8 cellular contexts compared by ENCODE assay signal in the genomic region with DNA sequence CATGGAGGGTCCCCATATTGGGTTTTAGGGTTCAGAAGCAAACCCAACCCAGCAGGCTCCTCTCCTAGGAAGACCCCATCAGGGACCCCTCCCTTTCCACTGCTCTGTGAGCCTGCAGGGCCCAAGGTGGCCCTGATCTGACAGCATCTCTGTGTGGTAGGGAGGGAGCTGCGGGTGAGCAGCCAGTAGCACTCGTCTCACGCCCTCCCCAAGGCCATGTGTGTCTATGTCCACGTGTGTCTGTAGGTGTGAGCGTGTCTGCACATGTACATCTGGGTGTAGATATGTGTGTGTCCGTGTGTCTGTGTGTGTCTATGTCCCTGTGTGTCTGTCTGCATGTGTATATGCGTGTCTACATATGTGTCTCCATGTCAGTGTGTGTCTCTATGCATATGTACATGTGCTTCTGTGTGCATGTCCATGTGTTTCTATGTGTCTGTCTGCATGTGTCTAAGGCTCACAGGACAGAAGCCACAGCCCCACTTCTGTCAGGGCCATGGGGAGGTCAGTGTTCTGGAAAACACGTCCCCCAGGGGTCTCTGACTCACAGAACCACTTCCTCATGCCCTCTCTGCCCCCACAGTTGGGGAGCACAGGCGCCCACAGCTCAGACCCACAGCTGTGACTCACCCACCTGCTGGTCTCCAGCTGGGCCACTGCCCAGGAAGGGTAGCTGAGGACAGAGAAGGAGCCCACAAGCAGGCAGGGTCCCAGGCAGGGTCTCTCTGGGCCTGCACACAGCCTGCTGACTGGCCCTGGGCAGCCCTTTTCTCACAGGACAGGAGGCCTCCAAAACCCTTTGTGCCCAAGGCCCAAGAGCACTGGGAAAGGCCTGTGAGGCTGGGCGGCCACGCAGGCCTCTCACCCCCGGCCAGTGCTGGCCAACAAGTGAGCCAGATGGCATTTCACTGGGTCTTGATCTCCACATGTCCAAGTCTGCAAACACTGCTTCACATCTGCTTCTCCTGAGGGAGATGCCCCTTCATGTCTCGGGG.
DNase-seq lines count a peak whose midpoint lies in the region; ATAC-seq and TF ChIP-seq lines count a peak whose summit lies in the region.

No MANE protein-coding gene starts in this region.

- TF ChIP-seq CTCF in choroid plexus epithelial cell (conservative IDR thresholded peaks at IDR 0.05; ENCODE audit: low read depth, low read length) (no peak), mesothelial cell of epicardium (IDR thresholded peaks at IDR 0.05; ENCODE audit: unreplicated experiment) (no peak), testis (IDR thresholded peaks at IDR 0.05) (no peak)

- H3K4me3 ChIP-seq in choroid plexus epithelial cell (ENCODE audit: low read depth, low read length) = no peak overlapping the region
- H3K4me3 ChIP-seq in testis = no peak overlapping the region

- intact Hi-C loops in testis (cut with DNase I; ENCODE audit: low total_unique reads) = no loop called here

- no peak for TF ChIP-seq POLR2A in testis (IDR thresholded peaks at IDR 0.05)

- no peaks in the 10 kb centered on the region for H3K9me3 ChIP-seq in testis

- H3K4me1 ChIP-seq in testis = peaks cover 5% of the 10 kb centered on the region

- peak overlapping the region; percentile 91 for H3K27ac Mint-ChIP-seq in mesothelial cell of epicardium

- peaks cover 42% of the 10 kb centered on the region for H3K4me1 Mint-ChIP-seq in mesothelial cell of epicardium

- H3K27ac ChIP-seq in testis = no peak overlapping the region

- DNase-seq in AG08396 (ENCODE audit: low spot score) (peak; percentile 80), LoVo (ENCODE audit: low spot score) (peak; percentile 23), choroid plexus epithelial cell (ENCODE audit: low read depth) (peak; percentile 93), mesothelial cell of epicardium (ENCODE audit: low spot score in 2 of 2, unreplicated experiment in 2 of 2) (no peak), testis (no peak), occipital lobe (lab: John Stamatoyannopoulos, UW) (no peak)

- WGBS in testis, 2 donors = 81 to 89% methylated on average over 13 of the region's 13 CpGs

- no peak for ATAC-seq in GM21619 (IDR thresholded peaks at IDR 0.05; ENCODE audit: unreplicated experiment)
- ATAC-seq in HG02623 (IDR thresholded peaks at IDR 0.05; ENCODE audit: unreplicated experiment) = no peak

- H3K4me3 Mint-ChIP-seq in mesothelial cell of epicardium = no peak overlapping the region

- H3K27me3 ChIP-seq in testis = no peaks in the 10 kb centered on the region

- H3K9me3 Mint-ChIP-seq in mesothelial cell of epicardium = no peaks in the 10 kb centered on the region

- H3K36me3 Mint-ChIP-seq in mesothelial cell of epicardium = no peaks in the 10 kb centered on the region

- H3K27me3 Mint-ChIP-seq in mesothelial cell of epicardium (ENCODE audit: low read depth) = peaks cover 2% of the 10 kb centered on the region

- H3K36me3 ChIP-seq in testis (ENCODE audit: low read depth, missing control alignments) = no peaks in the 10 kb centered on the region

Comparison
In these comparisons a context has a peak if more than half of its experiments do, and no peak if none do; other contexts are left out.
1. DNase-seq: peak in AG08396 (single experiment), LoVo (single experiment) and choroid plexus epithelial cell (single experiment); none in mesothelial cell of epicardium (0 of 2), testis (single experiment) and occipital lobe (single experiment).